9 cellular contexts compared by ENCODE assay signal in genomic region chr12:388012-388411, GRCh38. TPM values are rescaled to one million over a fixed set of nuclear protein-coding genes. Genes with fewer than 3 reads are reported as not detected.
DNase-seq lines count a peak whose midpoint lies in the region; ATAC-seq, FAIRE-seq and TF ChIP-seq lines count a peak whose summit lies in the region.
"Had no signal": no experiment of that assay in that cellular context is flagged by ENCODE, and none has a peak within 500 bp of the region (broad histone marks: within the 10 kb centered on the region; RNA-seq: fewer than 3 reads in every experiment).

No MANE protein-coding gene starts in this region.

- DNase-seq in GM12865 (ENCODE audit: low read depth) = no peak
- no peak for DNase-seq in T-helper 17 cell
- no peak for DNase-seq in foreskin fibroblast
- no peak for DNase-seq in skeletal muscle cell (ENCODE audit: low read depth)
- no peak for DNase-seq in superior temporal gyrus (ENCODE audit: extremely low spot score)
- DNase-seq in OCI-M1 (lab: John Stamatoyannopoulos, UW) = no peak
- no peak for DNase-seq in urothelium cell line (ENCODE audit: low spot score)
- DNase-seq: activated CD8-positive, alpha-beta memory T cell treated with anti-CD3 and anti-CD28 coated beads for 24 hours had no signal

- H3K4me1 Mint-ChIP-seq in T-helper 17 cell = peaks cover 32% of the 10 kb centered on the region

- no peaks in the 10 kb centered on the region for H3K9me3 ChIP-seq in T-helper 17 cell (ENCODE audit: control insufficient read depth, low read length, poor library complexity, severe bottlenecking)

- H3K4me3 Mint-ChIP-seq in T-helper 17 cell = peak overlapping the region; percentile 97

- ATAC-seq in T-helper 17 cell = no peak
- ATAC-seq in HG03342 (IDR thresholded peaks at IDR 0.05; ENCODE audit: unreplicated experiment) = no peak

- peaks cover 5% of the 10 kb centered on the region for H3K36me3 Mint-ChIP-seq in T-helper 17 cell (ENCODE audit: low read depth)

- no peak for TF ChIP-seq CTCF in GM12865 (IDR thresholded peaks at IDR 0.05; ENCODE audit: insufficient read depth, low read depth, low read length, missing control alignments)
- no peak for TF ChIP-seq CTCF in foreskin fibroblast (IDR thresholded peaks at IDR 0.05; ENCODE audit: low read depth, low read length)

- peak overlapping the region; percentile 94 for H3K27ac Mint-ChIP-seq in T-helper 17 cell

- H3K4me3 ChIP-seq in GM12865 (ENCODE audit: low read depth, low read length) (peak overlapping the region; percentile 99), foreskin fibroblast (ENCODE audit: low read depth in 1 of 2, low read length in 2 of 2) (peak overlapping the region; percentile 98), skeletal muscle cell (ENCODE audit: low read depth, low read length) (peak overlapping the region; percentile 95)

- H3K27me3 Mint-ChIP-seq in T-helper 17 cell = no peaks in the 10 kb centered on the region

- FAIRE-seq in urothelium cell line (lab: Jason Lieb, UNC) = no peak

RNA-seq across cellular contexts. Expression of gene KDM5A, which starts 1.1 kb away (rescaled TPM):
- 100 to 1,000 TPM; 115 to 139 TPM for total RNA-seq in T-helper 17 cell

RNA-seq across cellular contexts. Expression of gene CCDC77, which starts 13.4 kb away (rescaled TPM):
- total RNA-seq in T-helper 17 cell = 1 to 10 TPM; 5.6 to 8.4 TPM
